ENCODE assay signal across 1 cellular context in the genomic region with DNA sequence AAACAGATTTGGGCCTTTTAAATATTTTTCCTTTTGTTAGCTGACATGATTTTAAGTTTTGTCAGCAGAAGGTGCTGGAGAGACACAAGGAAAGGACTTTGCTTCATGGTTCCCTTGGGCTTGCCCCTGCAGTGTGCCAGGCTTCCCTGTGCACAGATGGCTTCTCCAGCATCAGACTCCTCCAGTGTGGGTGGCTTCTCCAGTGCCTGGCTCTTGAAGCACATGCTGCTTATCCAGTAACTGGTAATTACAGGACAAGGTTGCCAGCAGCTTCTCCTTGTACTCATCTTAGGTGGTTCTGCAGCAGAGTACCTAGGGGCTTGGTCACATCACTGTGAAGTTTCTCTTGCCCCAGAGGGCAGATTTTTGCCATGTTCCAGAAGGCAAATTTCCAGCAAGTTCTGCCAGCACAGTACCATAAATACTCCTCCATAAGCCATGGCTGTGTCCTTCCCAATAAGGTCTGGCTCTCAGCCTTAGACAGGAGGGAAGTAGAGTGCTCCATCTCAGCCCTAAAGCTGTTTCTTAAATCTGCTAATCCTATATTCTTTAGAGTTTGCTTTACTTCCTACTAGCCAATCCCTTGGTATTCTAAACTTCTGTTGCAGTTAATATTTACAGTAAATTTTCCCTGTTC.
TF ChIP-seq lines count a peak whose summit lies in the region.

No MANE protein-coding gene starts in this region.

TF ChIP-seq in SK-N-SH, 30 proteins besides CTCF, POLR2A, EP300 and RAD21 (continued from another document):
- TF ChIP-seq USF1 (IDR thresholded peaks at IDR 0.05; ENCODE audit: borderline replicate concordance, low read depth) = no peak
- no peak for TF ChIP-seq EZH2phosphoT487 (IDR thresholded peaks at IDR 0.05; ENCODE audit: borderline replicate concordance, low read depth)
